In the genomic region with DNA sequence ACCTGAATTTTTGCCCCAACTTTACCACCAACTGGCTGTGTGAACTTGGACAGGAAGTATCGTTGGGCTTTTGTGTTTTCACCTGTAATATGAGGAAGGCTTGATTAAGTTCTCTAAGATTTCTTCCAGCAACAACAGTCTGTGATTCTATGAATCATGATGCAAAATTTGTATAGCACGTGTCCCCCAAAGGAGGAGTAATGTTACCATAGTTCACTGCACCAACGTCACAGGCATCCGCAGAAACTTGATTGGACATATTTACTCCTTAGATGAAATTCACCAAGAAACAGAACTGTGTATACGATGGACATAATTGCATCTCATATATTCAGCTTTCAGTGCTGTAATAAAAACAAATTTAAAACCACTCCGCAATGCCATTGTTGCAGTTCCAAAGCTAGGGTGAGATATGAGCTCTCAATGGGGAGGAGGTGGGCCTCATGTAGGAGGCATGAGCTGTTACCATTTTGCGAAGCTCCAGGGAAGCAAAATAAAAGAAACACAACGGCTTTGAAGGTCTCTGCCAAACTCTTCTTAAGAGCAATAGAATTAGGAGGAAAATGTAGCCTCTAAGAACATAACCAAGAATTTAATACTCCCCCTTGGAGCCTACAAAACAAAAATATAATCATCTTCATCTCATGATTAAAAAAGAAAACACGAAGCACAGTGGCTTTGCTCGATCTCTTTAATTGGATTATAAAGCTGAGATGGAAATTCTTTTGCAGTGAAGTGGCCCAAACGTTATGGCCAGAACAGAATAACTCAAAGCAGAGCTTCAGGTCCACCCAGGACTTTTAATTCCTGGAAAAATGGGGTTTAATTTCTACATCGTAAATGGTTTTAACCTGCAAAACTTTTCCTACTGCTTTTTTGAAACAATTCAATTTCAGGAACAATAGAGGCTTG, we compare ENCODE assay signal across 1 cellular context.
TF ChIP-seq lines count a peak whose summit lies in the region.

No MANE protein-coding gene starts in this region.

TF ChIP-seq in GM23338, 12 proteins besides CTCF, POLR2A, EP300 and RAD21 (continued from another document):
- TF ChIP-seq, protein P1, sequence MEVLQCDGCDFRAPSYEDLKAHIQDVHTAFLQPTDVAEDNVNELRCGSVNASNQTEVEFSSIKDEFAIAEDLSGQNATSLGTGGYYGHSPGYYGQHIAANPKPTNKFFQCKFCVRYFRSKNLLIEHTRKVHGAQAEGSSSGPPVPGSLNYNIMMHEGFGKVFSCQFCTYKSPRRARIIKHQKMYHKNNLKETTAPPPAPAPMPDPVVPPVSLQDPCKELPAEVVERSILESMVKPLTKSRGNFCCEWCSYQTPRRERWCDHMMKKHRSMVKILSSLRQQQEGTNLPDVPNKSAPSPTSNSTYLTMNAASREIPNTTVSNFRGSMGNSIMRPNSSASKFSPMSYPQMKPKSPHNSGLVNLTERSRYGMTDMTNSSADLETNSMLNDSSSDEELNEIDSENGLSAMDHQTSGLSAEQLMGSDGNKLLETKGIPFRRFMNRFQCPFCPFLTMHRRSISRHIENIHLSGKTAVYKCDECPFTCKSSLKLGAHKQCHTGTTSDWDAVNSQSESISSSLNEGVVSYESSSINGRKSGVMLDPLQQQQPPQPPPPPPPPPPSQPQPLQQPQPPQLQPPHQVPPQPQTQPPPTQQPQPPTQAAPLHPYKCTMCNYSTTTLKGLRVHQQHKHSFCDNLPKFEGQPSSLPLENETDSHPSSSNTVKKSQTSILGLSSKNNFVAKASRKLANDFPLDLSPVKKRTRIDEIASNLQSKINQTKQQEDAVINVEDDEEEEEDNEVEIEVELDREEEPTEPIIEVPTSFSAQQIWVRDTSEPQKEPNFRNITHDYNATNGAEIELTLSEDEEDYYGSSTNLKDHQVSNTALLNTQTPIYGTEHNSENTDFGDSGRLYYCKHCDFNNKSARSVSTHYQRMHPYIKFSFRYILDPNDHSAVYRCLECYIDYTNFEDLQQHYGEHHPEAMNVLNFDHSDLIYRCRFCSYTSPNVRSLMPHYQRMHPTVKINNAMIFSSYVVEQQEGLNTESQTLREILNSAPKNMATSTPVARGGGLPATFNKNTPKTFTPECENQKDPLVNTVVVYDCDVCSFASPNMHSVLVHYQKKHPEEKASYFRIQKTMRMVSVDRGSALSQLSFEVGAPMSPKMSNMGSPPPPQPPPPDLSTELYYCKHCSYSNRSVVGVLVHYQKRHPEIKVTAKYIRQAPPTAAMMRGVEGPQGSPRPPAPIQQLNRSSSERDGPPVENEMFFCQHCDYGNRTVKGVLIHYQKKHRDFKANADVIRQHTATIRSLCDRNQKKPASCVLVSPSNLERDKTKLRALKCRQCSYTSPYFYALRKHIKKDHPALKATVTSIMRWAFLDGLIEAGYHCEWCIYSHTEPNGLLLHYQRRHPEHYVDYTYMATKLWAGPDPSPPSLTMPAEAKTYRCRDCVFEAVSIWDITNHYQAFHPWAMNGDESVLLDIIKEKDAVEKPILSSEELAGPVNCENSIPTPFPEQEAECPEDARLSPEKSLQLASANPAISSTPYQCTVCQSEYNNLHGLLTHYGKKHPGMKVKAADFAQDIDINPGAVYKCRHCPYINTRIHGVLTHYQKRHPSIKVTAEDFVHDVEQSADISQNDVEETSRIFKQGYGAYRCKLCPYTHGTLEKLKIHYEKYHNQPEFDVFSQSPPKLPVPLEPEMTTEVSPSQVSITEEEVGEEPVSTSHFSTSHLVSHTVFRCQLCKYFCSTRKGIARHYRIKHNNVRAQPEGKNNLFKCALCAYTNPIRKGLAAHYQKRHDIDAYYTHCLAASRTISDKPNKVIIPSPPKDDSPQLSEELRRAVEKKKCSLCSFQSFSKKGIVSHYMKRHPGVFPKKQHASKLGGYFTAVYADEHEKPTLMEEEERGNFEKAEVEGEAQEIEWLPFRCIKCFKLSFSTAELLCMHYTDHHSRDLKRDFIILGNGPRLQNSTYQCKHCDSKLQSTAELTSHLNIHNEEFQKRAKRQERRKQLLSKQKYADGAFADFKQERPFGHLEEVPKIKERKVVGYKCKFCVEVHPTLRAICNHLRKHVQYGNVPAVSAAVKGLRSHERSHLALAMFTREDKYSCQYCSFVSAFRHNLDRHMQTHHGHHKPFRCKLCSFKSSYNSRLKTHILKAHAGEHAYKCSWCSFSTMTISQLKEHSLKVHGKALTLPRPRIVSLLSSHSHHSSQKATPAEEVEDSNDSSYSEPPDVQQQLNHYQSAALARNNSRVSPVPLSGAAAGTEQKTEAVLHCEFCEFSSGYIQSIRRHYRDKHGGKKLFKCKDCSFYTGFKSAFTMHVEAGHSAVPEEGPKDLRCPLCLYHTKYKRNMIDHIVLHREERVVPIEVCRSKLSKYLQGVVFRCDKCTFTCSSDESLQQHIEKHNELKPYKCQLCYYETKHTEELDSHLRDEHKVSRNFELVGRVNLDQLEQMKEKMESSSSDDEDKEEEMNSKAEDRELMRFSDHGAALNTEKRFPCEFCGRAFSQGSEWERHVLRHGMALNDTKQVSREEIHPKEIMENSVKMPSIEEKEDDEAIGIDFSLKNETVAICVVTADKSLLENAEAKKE (CRISPR knock-in tag; IDR thresholded peaks at IDR 0.05): no peak
- TF ChIP-seq JUNB (IDR thresholded peaks at IDR 0.05; ENCODE audit: unreplicated experiment) (no peak), EZH2phosphoT487 (IDR thresholded peaks at IDR 0.05; ENCODE audit: unreplicated experiment) (no peak), CREB1 (CRISPR knock-in tag; IDR thresholded peaks at IDR 0.05; ENCODE audit: low read depth) (no peak), POLR2AphosphoS5 (IDR thresholded peaks at IDR 0.05; ENCODE audit: low read depth) (no peak), ZNF114 (CRISPR knock-in tag; IDR thresholded peaks at IDR 0.05) (no peak)
- TF ChIP-seq, protein P2, sequence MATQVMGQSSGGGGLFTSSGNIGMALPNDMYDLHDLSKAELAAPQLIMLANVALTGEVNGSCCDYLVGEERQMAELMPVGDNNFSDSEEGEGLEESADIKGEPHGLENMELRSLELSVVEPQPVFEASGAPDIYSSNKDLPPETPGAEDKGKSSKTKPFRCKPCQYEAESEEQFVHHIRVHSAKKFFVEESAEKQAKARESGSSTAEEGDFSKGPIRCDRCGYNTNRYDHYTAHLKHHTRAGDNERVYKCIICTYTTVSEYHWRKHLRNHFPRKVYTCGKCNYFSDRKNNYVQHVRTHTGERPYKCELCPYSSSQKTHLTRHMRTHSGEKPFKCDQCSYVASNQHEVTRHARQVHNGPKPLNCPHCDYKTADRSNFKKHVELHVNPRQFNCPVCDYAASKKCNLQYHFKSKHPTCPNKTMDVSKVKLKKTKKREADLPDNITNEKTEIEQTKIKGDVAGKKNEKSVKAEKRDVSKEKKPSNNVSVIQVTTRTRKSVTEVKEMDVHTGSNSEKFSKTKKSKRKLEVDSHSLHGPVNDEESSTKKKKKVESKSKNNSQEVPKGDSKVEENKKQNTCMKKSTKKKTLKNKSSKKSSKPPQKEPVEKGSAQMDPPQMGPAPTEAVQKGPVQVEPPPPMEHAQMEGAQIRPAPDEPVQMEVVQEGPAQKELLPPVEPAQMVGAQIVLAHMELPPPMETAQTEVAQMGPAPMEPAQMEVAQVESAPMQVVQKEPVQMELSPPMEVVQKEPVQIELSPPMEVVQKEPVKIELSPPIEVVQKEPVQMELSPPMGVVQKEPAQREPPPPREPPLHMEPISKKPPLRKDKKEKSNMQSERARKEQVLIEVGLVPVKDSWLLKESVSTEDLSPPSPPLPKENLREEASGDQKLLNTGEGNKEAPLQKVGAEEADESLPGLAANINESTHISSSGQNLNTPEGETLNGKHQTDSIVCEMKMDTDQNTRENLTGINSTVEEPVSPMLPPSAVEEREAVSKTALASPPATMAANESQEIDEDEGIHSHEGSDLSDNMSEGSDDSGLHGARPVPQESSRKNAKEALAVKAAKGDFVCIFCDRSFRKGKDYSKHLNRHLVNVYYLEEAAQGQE (IDR thresholded peaks at IDR 0.05; ENCODE audit: unreplicated experiment): no peak
